In the genomic region with DNA sequence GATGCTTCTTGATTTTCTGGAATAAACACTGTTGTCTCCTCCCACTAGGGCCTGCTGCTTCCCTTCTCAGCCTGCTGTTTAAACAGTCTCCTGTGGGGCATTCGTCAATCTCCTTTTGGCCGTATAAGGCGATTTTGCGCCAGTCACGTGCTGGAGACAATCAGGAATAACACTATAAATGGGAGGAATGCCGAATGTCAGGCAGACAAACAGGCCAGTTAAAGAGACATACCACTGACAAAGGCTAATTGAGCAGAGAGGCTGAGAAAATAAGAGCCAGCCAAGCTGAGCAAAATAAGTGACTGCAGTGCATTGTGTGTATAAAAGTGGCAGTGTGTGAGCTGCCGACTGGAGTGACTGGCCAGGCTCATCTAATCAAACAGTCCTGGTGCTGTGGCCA, we compare ENCODE assay signal across 8 cellular contexts. TPM values are rescaled to one million over a fixed set of nuclear protein-coding genes. Genes with fewer than 3 reads are reported as not detected.
DNase-seq lines count a peak whose midpoint lies in the region; ATAC-seq and TF ChIP-seq lines count a peak whose summit lies in the region.

No MANE protein-coding gene starts in this region.

- H3K9me3 ChIP-seq in A673 (ENCODE audit: low read depth, low read length, poor library complexity, severe bottlenecking) (no peaks in the 10 kb centered on the region), adrenal gland (replicated peaks in 1 of 3) (no peaks in the 10 kb centered on the region), prostate gland (no peaks in the 10 kb centered on the region)

- H3K27me3 ChIP-seq in A673 (replicated peaks; ENCODE audit: insufficient read depth, low read depth, low read length, poor library complexity) (no peaks in the 10 kb centered on the region), adrenal gland (no peaks in the 10 kb centered on the region), prostate gland (replicated peaks; ENCODE audit: insufficient read depth) (no peaks in the 10 kb centered on the region)

- DNase-seq in A673 (ENCODE audit: low spot score) (peak; percentile 85), LHCN-M2 (ENCODE audit: low read depth) (peak; percentile 74), adrenal gland (peak in 5 of 7 donors; percentile 20 to 84 (median 36)), hippocampal formation (lab: John Stamatoyannopoulos, UW) (peak; percentile 74 to 94), prostate gland (ENCODE audit: low spot score) (peak; percentile 29), RKO (ENCODE audit: low spot score) (no peak), RWPE1 (ENCODE audit: low spot score) (no peak)

- no peak for TF ChIP-seq POLR2A in adrenal gland (IDR thresholded peaks at IDR 0.05)
- no peak for TF ChIP-seq POLR2A in prostate gland (IDR thresholded peaks at IDR 0.05)

- WGBS in adrenal gland, 4 donors = 44 to 55% (median 50%) methylated on average over 7 of the region's 7 CpGs
- WGBS in prostate gland = 24% methylated on average over 7 of the region's 7 CpGs

- POLR2A ChIA-PET in A673 (lab: Charles Lee; ENCODE audit: low non-redundant PET) = interaction anchor here (0.6 kb wide), 1 partner anchor 15 kb away, joined by 4 read pairs; no protein-coding TSS in a partner anchor
- POLR2A ChIA-PET in RWPE1 (lab: Yijun Ruan, JAX; ENCODE audit: low non-redundant PET) = no interaction called here

- no peak for ATAC-seq in GM21423 (IDR thresholded peaks at IDR 0.05; ENCODE audit: unreplicated experiment)

- BruUV-seq in A673 (replicated peaks; lab: Mats Ljungman, UMichigan) = no TSS peak

- H3K4me1 ChIP-seq in A673 (ENCODE audit: insufficient read depth, low read length, poor library complexity, severe bottlenecking) (peaks cover 17% of the 10 kb centered on the region), adrenal gland (replicated peaks in 1 of 2) (peaks cover 0 to 25% of the 10 kb centered on the region in 2 donors), prostate gland (replicated peaks) (peaks cover 3% of the 10 kb centered on the region)

- H3K4me3 ChIP-seq in A673 (ENCODE audit: low read depth, low read length, poor library complexity, severe bottlenecking) = no peak overlapping the region
- H3K4me3 ChIP-seq in adrenal gland = no peak overlapping the region
- H3K4me3 ChIP-seq in prostate gland = no peak overlapping the region

- H3K27ac ChIP-seq in A673 (ENCODE audit: low read depth, low read length, poor library complexity, severe bottlenecking) (peak overlapping the region; percentile 54), adrenal gland (peak overlapping the region in 2 of 5 donors; percentile 70 to 79), prostate gland (peak overlapping the region; percentile 32 to 62), RWPE1 (no peak overlapping the region)

- TF ChIP-seq CTCF in A673 (conservative IDR thresholded peaks at IDR 0.05; ENCODE audit: low read depth, low read length) = no peak
- peak in 2 of 6 experiments; percentile 6 to 22 for TF ChIP-seq CTCF in adrenal gland (IDR thresholded peaks at IDR 0.05)
- peak in 1 of 4 experiments; percentile 21 for TF ChIP-seq CTCF in prostate gland (IDR thresholded peaks at IDR 0.05)
- no peak for TF ChIP-seq CTCF in RWPE1 (conservative IDR thresholded peaks at IDR 0.05; ENCODE audit: low read depth)

- CTCF ChIA-PET in A673 (lab: Charles Lee) (no interaction called here), RWPE1 (lab: Yijun Ruan, JAX) (interaction anchor here (0.8 kb wide), 1 partner anchor 31 kb away, joined by 3 read pairs; no protein-coding TSS in a partner anchor)

- H3K36me3 ChIP-seq in A673 (ENCODE audit: insufficient read depth, low read length, poor library complexity, severe bottlenecking) (no peaks in the 10 kb centered on the region), adrenal gland (replicated peaks in 1 of 2) (no peaks in the 10 kb centered on the region), prostate gland (no peaks in the 10 kb centered on the region)

- intact Hi-C loops in A673 (cut with micrococcal nuclease; ENCODE audit: unreplicated experiment) (no loop called here), adrenal gland (cut with DNase I) (no loop called here), prostate gland (cut with DNase I) (no loop called here)

RNA-seq across cellular contexts. Expression of a gene that starts 23.3 kb away (rescaled TPM):
- total RNA-seq in A673 (2021) = 18.4 and 20.4 TPM in 2 replicates
- 5.0 and 5.8 TPM in 2 replicates for total RNA-seq in LHCN-M2 (2014; rRNA removed)
- 8.1 TPM for polyA plus RNA-seq in LHCN-M2 (2012)
- total RNA-seq in adrenal gland = 10 to 100 TPM in 6 of 8 donors, 1 to 10 TPM in 2; 4.8 to 19.9 (median 13.7) TPM
- 10 to 100 TPM in 2 of 3 donors, 1 to 10 TPM in 1; 9.4 to 15.0 (median 12.3) TPM for polyA plus RNA-seq in adrenal gland
- total RNA-seq in prostate gland = 10 to 100 TPM in 1 of 2 donors, 1 to 10 TPM in 1; 6.9 to 24.5 TPM

RNA-seq across cellular contexts. Expression of a gene that starts 23.4 kb away (rescaled TPM):
- total RNA-seq in A673 (2021) = 17.4 and 22.9 TPM in 2 replicates
- 4.6 and 5.0 TPM in 2 replicates for total RNA-seq in LHCN-M2 (2014; rRNA removed)
- 1.6 TPM for polyA plus RNA-seq in LHCN-M2 (2012)
- 1 to 10 TPM; 1.3 to 8.9 (median 4.8) TPM for total RNA-seq in adrenal gland
- 1 to 10 TPM; 1.2 to 5.7 (median 1.3) TPM for polyA plus RNA-seq in adrenal gland
- 1 to 10 TPM; 5.6 to 6.5 TPM for total RNA-seq in prostate gland

Comparison
In these comparisons a context has a peak if more than half of its experiments do, and no peak if none do; other contexts are left out.
1. DNase-seq: peak in A673 (single experiment), LHCN-M2 (single experiment), adrenal gland (5 of 7), hippocampal formation (2 of 2) and prostate gland (single experiment); none in RKO (single experiment) and RWPE1 (single experiment).